ENCODE assay signal across 8 cellular contexts in the genomic region with DNA sequence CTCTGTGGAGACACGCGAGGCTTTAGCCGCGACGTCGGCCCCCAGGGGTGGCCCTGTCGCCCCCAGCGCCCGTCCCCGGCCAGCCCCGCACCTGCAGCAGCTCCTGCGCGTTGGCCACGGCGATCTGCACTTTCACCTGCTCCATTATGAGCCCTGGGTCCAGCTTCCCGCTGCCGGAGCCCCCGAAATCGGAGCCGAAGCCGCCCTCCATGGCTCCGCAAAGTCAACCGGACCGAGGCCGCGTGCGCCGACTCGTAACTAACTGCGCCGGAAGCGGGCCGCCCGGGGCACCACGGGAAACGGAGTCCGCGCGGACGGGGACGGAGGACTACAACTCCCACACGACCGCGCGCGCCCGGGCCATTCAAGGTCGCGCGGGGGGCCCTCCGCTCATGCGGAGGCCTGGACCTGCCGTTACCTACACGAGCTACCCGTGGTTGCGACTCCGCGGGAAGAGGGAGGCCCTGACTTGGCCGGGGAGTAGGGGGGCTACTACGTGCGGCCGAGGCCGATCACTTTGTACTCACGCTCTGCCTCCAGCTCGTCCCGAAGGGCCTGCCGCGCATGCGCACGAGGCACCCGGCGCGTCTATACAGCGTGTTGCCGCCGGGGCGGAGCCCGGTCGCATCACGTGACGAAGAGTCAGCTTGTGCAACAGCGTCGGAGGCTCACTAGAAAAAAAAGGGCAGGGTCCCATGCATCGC. TPM values are rescaled to one million over a fixed set of nuclear protein-coding genes. Genes with fewer than 3 reads are reported as not detected.
A peak's percentile ranks its signal among the peaks of the same experiment; 100 is the strongest.
DNase-seq lines count a peak whose midpoint lies in the region; ATAC-seq and TF ChIP-seq lines count a peak whose summit lies in the region.

A gene (minus strand): TSS at position 264 of the 704 bp plus-strand sequence. CDS start 53 bp downstream, at position 211.

- H3K9me3 Mint-ChIP-seq in activated CD4-positive, alpha-beta T cell treated with anti-CD3 and anti-CD28 coated beads for 36 hours (ENCODE audit: low read depth) = no peaks in the 10 kb centered on the region
- no peaks in the 10 kb centered on the region for H3K9me3 Mint-ChIP-seq in chondrocyte (ENCODE audit: low read depth)

- peak; percentile 49 for ATAC-seq in HG03457 (IDR thresholded peaks at IDR 0.05; ENCODE audit: unreplicated experiment)
- ATAC-seq in activated CD4-positive, alpha-beta T cell treated with anti-CD3 and anti-CD28 coated beads for 36 hours = peak; percentile 95

- POLR2A ChIA-PET in activated CD4-positive, alpha-beta T cell treated with anti-CD3 and anti-CD28 coated beads for 36 hours (lab: Charles Lee) = interaction anchor here (0.6 to 1.9 kb wide), 10 partner anchors 12 to 343 kb away, joined by 3 to 8 read pairs (median 4); a partner anchor contains a TSS

- intact Hi-C loops in activated CD4-positive, alpha-beta T cell treated with anti-CD3 and anti-CD28 coated beads for 36 hours (cut with DNase I, micrococcal nuclease) = loop anchor here in 1 of 2 experiments (1.0 kb wide), 12 partner anchors 29 to 774 kb away; a partner anchor contains a TSS

- H3K27me3 ChIP-seq in BE2C = no peaks in the 10 kb centered on the region

- DNase-seq in BE2C (peak; percentile 99), GM19240 (ENCODE audit: insufficient read length, low spot score) (peak; percentile 99), NCI-H524 treated with DMSO at 0.1 percent for 48 hours (lab: John Stamatoyannopoulos, UW) (peak; percentile 83), chondrocyte (ENCODE audit: low spot score) (no peak), kidney glomerular epithelial cell (lab: John Stamatoyannopoulos, UW) (peak; percentile 87)
- peak; percentile 98 for DNase-seq in activated CD4-positive, alpha-beta T cell treated with anti-CD3 and anti-CD28 coated beads for 36 hours
- peak; percentile 92 to 94 for DNase-seq in stimulated activated CD4-positive, alpha-beta T cell treated with anti-CD3 and anti-CD28 coated beads, Interleukin-15, amount 100 ng/mL, for 48 hours (ENCODE audit: low read depth in 2 of 2)

- no peaks in the 10 kb centered on the region for H3K9me3 ChIP-seq in BE2C

- H3K27me3 Mint-ChIP-seq in activated CD4-positive, alpha-beta T cell treated with anti-CD3 and anti-CD28 coated beads for 36 hours = no peaks in the 10 kb centered on the region
- no peaks in the 10 kb centered on the region for H3K27me3 Mint-ChIP-seq in chondrocyte (ENCODE audit: low read depth)

- H3K4me1 Mint-ChIP-seq in activated CD4-positive, alpha-beta T cell treated with anti-CD3 and anti-CD28 coated beads for 36 hours = peaks cover 5% of the 10 kb centered on the region
- H3K4me1 Mint-ChIP-seq in chondrocyte (ENCODE audit: low read depth) = peaks cover 17% of the 10 kb centered on the region

- peaks cover 45% of the 10 kb centered on the region for H3K36me3 ChIP-seq in BE2C

- H3K4me3 Mint-ChIP-seq in activated CD4-positive, alpha-beta T cell treated with anti-CD3 and anti-CD28 coated beads for 36 hours = peak within 1 kb of the TSS; percentile 86
- H3K4me3 Mint-ChIP-seq in chondrocyte (ENCODE audit: unreplicated experiment) = peak within 1 kb of the TSS; percentile 92

- H3K27ac Mint-ChIP-seq in activated CD4-positive, alpha-beta T cell treated with anti-CD3 and anti-CD28 coated beads for 36 hours = peak within 1 kb of the TSS; percentile 96
- H3K27ac Mint-ChIP-seq in chondrocyte (ENCODE audit: unreplicated experiment) = peak within 1 kb of the TSS; percentile 98

- TF ChIP-seq CTCF in BE2C (IDR thresholded peaks at IDR 0.05; ENCODE audit: low read depth, low read length) = no peak
- no peak for TF ChIP-seq CTCF in chondrocyte (IDR thresholded peaks at IDR 0.05)

- H3K4me1 ChIP-seq in BE2C = peaks cover 6% of the 10 kb centered on the region

- CTCF ChIA-PET in activated CD4-positive, alpha-beta T cell treated with anti-CD3 and anti-CD28 coated beads for 36 hours (lab: Charles Lee) = interaction anchor here (0.6 to 2.0 kb wide), 6 partner anchors 9 to 210 kb away, joined by 3 to 8 read pairs (median 4); a partner anchor contains a TSS

- peak within 1 kb of the TSS; percentile 88 for H3K4me3 ChIP-seq in BE2C (ENCODE audit: low read depth, low read length)

- H3K36me3 Mint-ChIP-seq in activated CD4-positive, alpha-beta T cell treated with anti-CD3 and anti-CD28 coated beads for 36 hours (ENCODE audit: low read depth) = peaks cover 29% of the 10 kb centered on the region
- H3K36me3 Mint-ChIP-seq in chondrocyte (ENCODE audit: low read depth) = peaks cover 2% of the 10 kb centered on the region

RNA-seq across cellular contexts. Expression of the gene that starts here (rescaled TPM):
- polyA plus RNA-seq in BE2C (2012; ENCODE audit: insufficient read depth, insufficient read length, low read depth) = 1,450 TPM
- 100 to 1,000 TPM in 1 of 2 experiments, 10 to 100 TPM in 1; 70.7 to 104 TPM for total RNA-seq in activated CD4-positive, alpha-beta T cell treated with anti-CD3 and anti-CD28 coated beads for 36 hours
- total RNA-seq in chondrocyte = 74.6 to 100 TPM (median 76.1 TPM) in 3 replicates
